In the genomic region with DNA sequence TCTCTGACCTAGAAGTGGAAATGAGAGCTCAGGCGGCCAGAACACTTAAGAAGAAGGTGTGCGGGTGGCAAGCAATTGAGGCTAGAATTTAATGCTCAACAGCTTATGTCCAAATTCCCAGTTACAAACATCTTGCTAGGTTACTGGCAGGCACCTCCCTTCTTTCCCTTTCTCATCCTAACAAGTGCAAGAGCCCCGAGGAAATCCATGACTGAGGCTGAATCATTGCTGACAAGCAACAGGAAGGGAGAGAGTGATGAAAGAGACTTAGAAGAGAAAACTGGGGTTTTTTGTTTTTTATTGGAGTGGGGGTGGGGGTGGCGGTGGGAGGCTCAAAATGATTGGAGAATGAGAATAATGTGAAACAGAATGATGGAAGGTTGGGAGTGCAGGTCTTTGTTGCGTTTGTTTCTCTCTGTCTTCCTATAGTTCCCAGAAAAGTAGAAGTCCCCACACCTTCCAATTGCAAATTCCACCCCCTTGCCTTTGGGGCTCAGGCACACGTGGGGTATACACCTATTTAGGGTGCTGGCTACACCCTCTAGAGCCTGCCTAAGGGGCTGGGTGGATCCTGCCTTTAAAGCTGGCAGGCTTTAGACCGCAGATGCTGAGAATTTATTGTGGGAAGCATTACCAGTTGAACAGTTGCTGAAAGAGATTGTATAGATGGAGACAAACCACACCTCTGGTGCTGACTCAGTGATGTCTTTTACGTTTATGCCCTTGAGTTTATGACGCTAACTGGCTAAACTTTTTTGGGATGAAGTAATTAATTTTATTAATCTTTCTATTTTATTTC, we compare ENCODE assay signal across 14 cellular contexts. TPM values are rescaled to one million over a fixed set of nuclear protein-coding genes. Genes with fewer than 3 reads are reported as not detected.
DNase-seq lines count a peak whose midpoint lies in the region; ATAC-seq, FAIRE-seq and TF ChIP-seq lines count a peak whose summit lies in the region.
"Had no signal": no experiment of that assay in that cellular context is flagged by ENCODE, and none has a peak within 500 bp of the region (broad histone marks: within the 10 kb centered on the region; RNA-seq: fewer than 3 reads in every experiment).

No MANE protein-coding gene starts in this region.

- no peak for TF ChIP-seq POLR2A in HepG2 (IDR thresholded peaks at IDR 0.05; ENCODE audit: insufficient read depth in 1 of 2, low read depth in 2 of 2, low read length in 2 of 2)

- TF ChIP-seq EP300 in HepG2 (IDR thresholded peaks at IDR 0.05; ENCODE audit: low read depth in 2 of 2, low read length in 2 of 2) (no peak), HepG2 (CRISPR knock-in tag; IDR thresholded peaks at IDR 0.05; ENCODE audit: borderline replicate concordance) (no peak)

- H3K27ac ChIP-seq in right atrium auricular region: peak overlapping the region; percentile 83 to 92
- H3K27ac ChIP-seq in mammary epithelial cell (ENCODE audit: insufficient read depth, low read depth, low read length): peak overlapping the region; percentile 99
- H3K27ac ChIP-seq in HepG2 (ENCODE audit: extremely low read length, insufficient read depth, low read length): no peak overlapping the region
- no peak overlapping the region for H3K27ac ChIP-seq in dorsolateral prefrontal cortex

- H3K36me3 ChIP-seq in right atrium auricular region (no peaks in the 10 kb centered on the region), mammary epithelial cell (ENCODE audit: insufficient read depth, low read length) (peaks cover under 1% of the 10 kb centered on the region), HepG2 (replicated peaks in 1 of 2; ENCODE audit: control insufficient read depth in 1 of 2, insufficient read depth in 2 of 2, low read length in 2 of 2) (no peaks in the 10 kb centered on the region)

- no peaks in the 10 kb centered on the region for H3K4me1 ChIP-seq in right atrium auricular region
- peaks cover 27% of the 10 kb centered on the region for H3K4me1 ChIP-seq in mammary epithelial cell (ENCODE audit: insufficient read depth, low read length)
- no peaks in the 10 kb centered on the region for H3K4me1 ChIP-seq in HepG2 (ENCODE audit: insufficient read depth, low read length)

- WGBS in mammary epithelial cell (ENCODE audit: low coverage, missing lambda C conversion rate): 1% methylated on average over 8 of the region's 9 CpGs
- WGBS in HepG2 (ENCODE audit: low lambda C conversion rate): 20% methylated on average over 9 of the region's 9 CpGs

- no peak for DNase-seq in right atrium auricular region (ENCODE audit: low spot score)
- DNase-seq in cardiac septum (ENCODE audit: low spot score): no peak
- peak; percentile 95 for DNase-seq in mammary epithelial cell
- DNase-seq in kidney tubule cell (ENCODE audit: low spot score): peak; percentile 84
- no peak for DNase-seq in HepG2 (ENCODE audit: low spot score)
- no peak for DNase-seq in LoVo (ENCODE audit: low spot score)
- no peak for DNase-seq in NCI-H1417 (lab: John Stamatoyannopoulos, UW)
- DNase-seq in dorsolateral prefrontal cortex: no peak
- DNase-seq: activated CD4-positive, alpha-beta T cell treated with anti-CD3 and anti-CD28 coated beads, Interleukin-2, amount 10 ng/mL, durations not matched to agents 7 days and 5 days; activated naive CD8-positive, alpha-beta T cell treated with anti-CD3 and anti-CD28 coated beads, Interleukin-2, amount 10 ng/mL, durations not matched to agents 7 days and 5 days; NCI-H1436 treated with DMSO at 0.1 percent for 48 hours; SHP77 treated with DMSO at 0.1 percent for 48 hours; stimulated activated CD4-positive, alpha-beta T cell treated with anti-CD3 and anti-CD28 coated beads, Interleukin-4, amount 100 ng/mL, for 4 hours had no signal

- H3K9me3 ChIP-seq in right atrium auricular region: peaks cover 0 to 8% of the 10 kb centered on the region in 2 donors
- no peaks in the 10 kb centered on the region for H3K9me3 ChIP-seq in mammary epithelial cell (replicated peaks; ENCODE audit: insufficient read depth, low read length)
- H3K9me3 ChIP-seq in HepG2 (ENCODE audit: low read length): no peaks in the 10 kb centered on the region

- dilution Hi-C loops in mammary epithelial cell (cut with HindIII; ENCODE audit: low sequenced_read_pairs): no loop called here

- CTCF ChIA-PET in mammary epithelial cell (lab: Charles Lee; ENCODE audit: low non-redundant PET) (no interaction called here), HepG2 (lab: Yijun Ruan, JAX; ENCODE audit: low intra/inter-chr PET ratio, low total read pairs) (no interaction called here)

- TF ChIP-seq CTCF in right atrium auricular region (IDR thresholded peaks at IDR 0.05): no peak
- no peak for TF ChIP-seq CTCF in mammary epithelial cell (conservative IDR thresholded peaks at IDR 0.05 in 1 of 2, IDR thresholded peaks at IDR 0.05 in 1 of 2; ENCODE audit: extremely low read depth in 1 of 2, insufficient read depth in 1 of 2, low read depth in 1 of 2, low read length in 2 of 2)
- TF ChIP-seq CTCF in HepG2 (CRISPR knock-in tag; IDR thresholded peaks at IDR 0.05): no peak
- no peak for TF ChIP-seq CTCF in dorsolateral prefrontal cortex (IDR thresholded peaks at IDR 0.05 in 54 of 56, conservative IDR thresholded peaks at IDR 0.05 in 2 of 56; ENCODE audit: low read depth in 1 of 56, partially characterized antibody in 56 of 56)

- ATAC-seq in HepG2: no peak

- POLR2A ChIA-PET in HepG2 (lab: Yijun Ruan, JAX): no interaction called here

- H3K27me3 ChIP-seq in right atrium auricular region (no peaks in the 10 kb centered on the region), mammary epithelial cell (ENCODE audit: insufficient read depth, low read length) (no peaks in the 10 kb centered on the region), HepG2 (ENCODE audit: control insufficient read depth in 1 of 2, insufficient read depth in 2 of 2, low read length in 2 of 2) (peaks cover 0 to 15% of the 10 kb centered on the region in 2 experiments; a peak in 3 of 5 replicates), dorsolateral prefrontal cortex (peaks cover 0 to 48% (median 25%) of the 10 kb centered on the region in 45 donors)

- peak overlapping the region; percentile 59 to 71 for H3K4me3 ChIP-seq in right atrium auricular region
- peak overlapping the region; percentile 70 to 84 (median 82) for H3K4me3 ChIP-seq in mammary epithelial cell (replicated peaks in 1 of 3; ENCODE audit: insufficient read depth in 1 of 3, low read depth in 2 of 3, low read length in 3 of 3)
- H3K4me3 ChIP-seq in HepG2 (replicated peaks in 1 of 3; ENCODE audit: insufficient read depth in 1 of 3, low read depth in 2 of 3, low read length in 3 of 3): no peak overlapping the region
- no peak overlapping the region for H3K4me3 ChIP-seq in dorsolateral prefrontal cortex

- BruUV-seq in mammary epithelial cell (replicated peaks; lab: Mats Ljungman, UMichigan): TSS peak; percentile 38
- BruUV-seq in HepG2 (replicated peaks; lab: Mats Ljungman, UMichigan): no TSS peak

- H2AFZ ChIP-seq in mammary epithelial cell (ENCODE audit: low read depth, low read length): no peak overlapping the region
- no peak overlapping the region for H2AFZ ChIP-seq in HepG2 (ENCODE audit: low read length)

- FAIRE-seq in HepG2 (lab: Jason Lieb, UNC): no peak
- FAIRE-seq: GM12891 had no signal

- in situ Hi-C loops in mammary epithelial cell (cut with MboI; ENCODE audit: low sequenced_read_pairs in 2 of 2) (loop anchor here (5.0 to 25.0 kb wide), 2 partner anchors 111 to 126 kb away; no protein-coding TSS in a partner anchor), HepG2 (cut with HindIII; ENCODE audit: extremely low pct_ligation_motif_present, low pct_unique_long_range_greater_than_20kb) (no loop called here)

- H3K4me2 ChIP-seq in mammary epithelial cell (ENCODE audit: insufficient read depth, low read depth, low read length) (peak overlapping the region; percentile 84), HepG2 (ENCODE audit: low read depth, low read length) (no peak overlapping the region)

- H4K20me1 ChIP-seq in mammary epithelial cell (ENCODE audit: insufficient read depth, low read length) (no peaks in the 10 kb centered on the region), HepG2 (ENCODE audit: insufficient read depth, low read length) (no peaks in the 10 kb centered on the region)

- peak overlapping the region; percentile 99 for H3K9ac ChIP-seq in mammary epithelial cell (ENCODE audit: insufficient read depth, low read length)
- H3K9ac ChIP-seq in HepG2 (ENCODE audit: insufficient read depth, low read depth, low read length): no peak overlapping the region

- H3K79me2 ChIP-seq in mammary epithelial cell (ENCODE audit: insufficient read depth, low read length) (peaks cover 61% of the 10 kb centered on the region), HepG2 (ENCODE audit: insufficient read depth, low read length) (no peaks in the 10 kb centered on the region)

- intact Hi-C loops in cardiac septum (cut with DNase I): no loop called here
- intact Hi-C loops in mammary epithelial cell (cut with micrococcal nuclease): loop anchor here (1.0 to 5.0 kb wide), 6 partner anchors 27 to 866 kb away; no protein-coding TSS in a partner anchor
- intact Hi-C loops in HepG2 (cut with micrococcal nuclease; ENCODE audit: unreplicated experiment): no loop called here
- intact Hi-C loops in dorsolateral prefrontal cortex (cut with DNase I): no loop called here

- no peak for TF ChIP-seq RAD21 in HepG2 (CRISPR knock-in tag; IDR thresholded peaks at IDR 0.05)

RNA-seq across cellular contexts. Expression of a gene that starts 1.4 kb away (rescaled TPM):
- total RNA-seq in right atrium auricular region (10 to 100 TPM in 1 of 2 donors, 1 to 10 TPM in 1; 8.9 to 19.6 TPM), cardiac septum (0.11 TPM), mammary epithelial cell (100 to 1,000 TPM in 1 of 2 donors, 10 to 100 TPM in 1; 52.2 to 101 TPM), HepG2 (2016; rRNA removed; fragmentation: Illumina TruSeq; extraction: Trizol) (not detected in 2 replicates), dorsolateral prefrontal cortex (under 1 TPM in 2 of 120 experiments, not detected in 118; 0.21 to 0.30 TPM)
- polyA plus RNA-seq in mammary epithelial cell (11.4 TPM), HepG2 (2011; rRNA removed) (not detected in 2 replicates)
- 60.7 TPM for polyA minus RNA-seq in mammary epithelial cell
- total RNA-seq in HepG2 (2016; cell fraction: cytosol; rRNA removed; fragmentation: Illumina TruSeq; extraction: Trizol; ENCODE audit: low read depth): not detected in 2 replicates
- total RNA-seq in HepG2 (2016; cell fraction: insoluble cytoplasmic fraction; rRNA removed; fragmentation: Illumina TruSeq; extraction: Trizol): not detected in 2 replicates
- not detected in 2 replicates for total RNA-seq in HepG2 (2016; cell fraction: membrane; rRNA removed; fragmentation: Illumina TruSeq; extraction: Trizol)
- not detected in 2 replicates for total RNA-seq in HepG2 (2016; cell fraction: nucleus; rRNA removed; fragmentation: Illumina TruSeq; extraction: Trizol)
- polyA plus RNA-seq in HepG2 (2011; cell fraction: cytosol; rRNA removed): not detected in 2 replicates
- polyA plus RNA-seq in HepG2 (2011; cell fraction: nucleus; rRNA removed): not detected in 2 replicates
- polyA plus RNA-seq in HepG2 (2012): not detected in 2 replicates
- polyA plus RNA-seq in HepG2 (2016; cell fraction: cytosol; fragmentation: Illumina TruSeq; extraction: Trizol; ENCODE audit: low read depth): not detected in 2 replicates
- not detected in 2 replicates for polyA plus RNA-seq in HepG2 (2016; cell fraction: insoluble cytoplasmic fraction; fragmentation: Illumina TruSeq; extraction: Trizol; ENCODE audit: low read depth)
- polyA plus RNA-seq in HepG2 (2016; cell fraction: membrane; fragmentation: Illumina TruSeq; extraction: Trizol; ENCODE audit: low read depth): not detected in 2 replicates
- polyA plus RNA-seq in HepG2 (2016; cell fraction: nucleus; fragmentation: Illumina TruSeq; extraction: Trizol; ENCODE audit: insufficient read depth, low read depth): not detected in 2 replicates
- polyA minus RNA-seq in HepG2 (2011; rRNA and poly(A)+ RNA removed; ENCODE audit: low replicate concordance): 8.5 TPM in 1 of 2 replicates, not detected in the other
- not detected in 2 replicates for polyA minus RNA-seq in HepG2 (2011; cell fraction: cytosol; rRNA and poly(A)+ RNA removed)
- polyA minus RNA-seq in HepG2 (2011; cell fraction: nucleus; rRNA and poly(A)+ RNA removed): not detected in 2 replicates
- total RNA-seq: activated CD4-positive, alpha-beta T cell treated with anti-CD3 and anti-CD28 coated beads, Interleukin-2, amount 10 ng/mL, durations not matched to agents 7 days and 5 days; activated naive CD8-positive, alpha-beta T cell treated with anti-CD3 and anti-CD28 coated beads, Interleukin-2, amount 10 ng/mL, durations not matched to agents 7 days and 5 days had no signal

Comparison
In these comparisons a context has a peak if more than half of its experiments do, and no peak if none do; other contexts are left out.
1. DNase-seq: peak in mammary epithelial cell (single experiment) and kidney tubule cell (single experiment); none in right atrium auricular region (single experiment), cardiac septum (single experiment), HepG2 (single experiment), LoVo (single experiment), NCI-H1417 (0 of 3) and dorsolateral prefrontal cortex (0 of 10).
2. H3K27ac ChIP-seq: peak in right atrium auricular region (2 of 2) and mammary epithelial cell (single experiment); none in HepG2 (single experiment) and dorsolateral prefrontal cortex (0 of 59).
3. H3K4me3 ChIP-seq: peak in right atrium auricular region (2 of 2) and mammary epithelial cell (3 of 3); none in HepG2 (0 of 3) and dorsolateral prefrontal cortex (0 of 59).